In genomic region chr5:41457094-41457493, GRCh38 we compare ENCODE assay signal across 23 cellular contexts. TPM values are rescaled to one million over a fixed set of nuclear protein-coding genes. Genes with fewer than 3 reads are reported as not detected.
"Had no signal": no experiment of that assay in that cellular context is flagged by ENCODE, and none has a peak within 500 bp of the region (broad histone marks: within the 10 kb centered on the region; RNA-seq: fewer than 3 reads in every experiment).

No MANE protein-coding gene starts in this region.

- H3K4me3 ChIP-seq: MG63, SJCRH30 had no signal

- H3K36me3 ChIP-seq: MG63, SJCRH30 had no signal

- H3K4me1 ChIP-seq: SJCRH30 had no signal

- DNase-seq: IMR-90, Karpas-422, KG1, MG63, NCI-H1092, NCI-H1105 treated with DMSO at 0.1 percent for 48 hours, NCI-H1436, NCI-H187, NCI-H2029, NCI-H2081 treated with DMSO at 0.1 percent for 48 hours, NCI-H2171, NCI-H226, NCI-H446, NCI-H510A, NCI-H524 treated with DMSO at 0.1 percent for 48 hours, NCI-H69, NCI-H774, RPMI8226, SHP77 treated with DMSO at 0.1 percent for 48 hours, SJCRH30 had no signal

- H3K27me3 ChIP-seq: MG63, SJCRH30 had no signal

- ATAC-seq: HepG2, SK-N-SH treated with all-trans-retinoic acid at 6 μM for 48 hours had no signal

- H3K27ac ChIP-seq: SJCRH30 had no signal

- H3K9me3 ChIP-seq: MG63, SJCRH30 had no signal

RNA-seq across cellular contexts. Expression of gene PLCXD3, which starts 53.3 kb away (rescaled TPM):
- total RNA-seq: HepG2, HT1080, SJCRH30 had no signal
